ENCODE assay signal across 1 cellular context in the genomic region with DNA sequence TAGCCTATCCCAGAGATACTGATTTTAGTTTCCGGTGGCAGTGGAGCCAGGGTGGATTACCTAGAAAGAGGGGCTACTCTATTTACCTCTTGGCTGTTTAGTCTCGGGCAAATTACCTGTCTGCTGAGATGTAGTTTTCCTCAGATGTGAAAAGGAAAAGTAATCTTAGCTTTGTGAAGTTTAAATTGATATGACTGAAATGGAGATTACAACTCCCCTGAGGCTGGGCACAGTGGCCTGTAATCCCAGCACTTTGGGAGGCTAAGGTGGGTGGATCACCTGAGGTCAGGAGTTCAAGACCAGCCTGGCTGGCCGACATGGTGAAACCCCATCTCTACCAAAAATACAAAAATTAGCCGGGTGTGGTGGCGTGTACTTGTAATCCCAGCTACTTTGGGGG.
TF ChIP-seq lines count a peak whose summit lies in the region.
"Not testable (repeated sequence)": the region's sequence is repeated elsewhere in the genome, so short reads cannot be mapped to it uniquely, and the experiment has no call there.

No MANE protein-coding gene starts in this region.

TF ChIP-seq in A549, 52 proteins besides CTCF, POLR2A, EP300 and RAD21:
- TF ChIP-seq GATA3 (IDR thresholded peaks at IDR 0.05; ENCODE audit: borderline replicate concordance) = 0 out of 2 replicates have a peak, but pooled peaks have one; percentile 5
- peak; percentile 38; the same call in 1 of the 2 replicates for TF ChIP-seq TFCP2L1 (CRISPR knock-in tag; IDR thresholded peaks at IDR 0.05)
- TF ChIP-seq FOSL2 (IDR thresholded peaks at IDR 0.05) = not testable (repeated sequence)
- TF ChIP-seq FOSL2 (CRISPR knock-in tag; IDR thresholded peaks at IDR 0.05) = 0 out of 2 replicates have a peak, but pooled peaks have one; percentile 7
- TF ChIP-seq, protein P1, sequence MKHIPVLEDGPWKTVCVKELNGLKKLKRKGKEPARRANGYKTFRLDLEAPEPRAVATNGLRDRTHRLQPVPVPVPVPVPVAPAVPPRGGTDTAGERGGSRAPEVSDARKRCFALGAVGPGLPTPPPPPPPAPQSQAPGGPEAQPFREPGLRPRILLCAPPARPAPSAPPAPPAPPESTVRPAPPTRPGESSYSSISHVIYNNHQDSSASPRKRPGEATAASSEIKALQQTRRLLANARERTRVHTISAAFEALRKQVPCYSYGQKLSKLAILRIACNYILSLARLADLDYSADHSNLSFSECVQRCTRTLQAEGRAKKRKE (CRISPR knock-in tag; IDR thresholded peaks at IDR 0.05; ENCODE audit: low read depth) = peak; percentile 26; the same call in 1 of the 2 replicates
- 0 out of 3 replicates have a peak, but pooled peaks have one; percentile 3 for TF ChIP-seq BCL3 (IDR thresholded peaks at IDR 0.05)
